ENCODE assay signal across 25 cellular contexts in genomic region chr15:69472575-69472974, GRCh38.
"Had no signal": no experiment of that assay in that cellular context is flagged by ENCODE, and none has a peak within 500 bp of the region (broad histone marks: within the 10 kb centered on the region; RNA-seq: fewer than 3 reads in every experiment).

No MANE protein-coding gene starts in this region.

- ATAC-seq: Panc1, SK-N-SH treated with all-trans-retinoic acid at 6 μM for 48 hours had no signal

- H3K27ac ChIP-seq: brain microvascular endothelial cell, cardiac muscle cell, SJSA1 had no signal

- H3K27me3 ChIP-seq: brain microvascular endothelial cell, cardiac muscle cell, SJSA1 had no signal

- H3K36me3 ChIP-seq: brain microvascular endothelial cell, cardiac muscle cell, SJSA1 had no signal

- H3K27ac Mint-ChIP-seq: activated CD4-positive, alpha-beta memory T cell treated with anti-CD3 and anti-CD28 coated beads for 36 hours; activated CD4-positive, alpha-beta T cell treated with anti-CD3 and anti-CD28 coated beads, Interleukin-2, amount 10 ng/mL, durations not matched to agents 7 days and 5 days; activated naive CD4-positive, alpha-beta T cell treated with anti-CD3 and anti-CD28 coated beads, Interleukin-2, amount 10 ng/mL, durations not matched to agents 7 days and 5 days; activated naive CD8-positive, alpha-beta T cell treated with anti-CD3 and anti-CD28 coated beads for 36 hours; activated T-cell treated with anti-CD3 and anti-CD28 coated beads, Interleukin-2, amount 50 U/mL, for 24 hours had no signal

- H3K4me3 ChIP-seq: cardiac muscle cell, SJSA1 had no signal

- DNase-seq: activated CD4-positive, alpha-beta memory T cell treated with anti-CD3 and anti-CD28 coated beads for 36 hours; activated CD4-positive, alpha-beta T cell treated with anti-CD3 and anti-CD28 coated beads, Interleukin-2, amount 10 ng/mL, durations not matched to agents 7 days and 5 days; activated CD4-positive, CD25-positive, alpha-beta regulatory T cell; activated gamma-delta T cell treated with Interleukin-2 at 50 U/mL for 16 hours; activated naive CD4-positive, alpha-beta T cell treated with anti-CD3 and anti-CD28 coated beads, Interleukin-2, amount 10 ng/mL, durations not matched to agents 7 days and 5 days; activated naive CD8-positive, alpha-beta T cell treated with anti-CD3 and anti-CD28 coated beads for 36 hours; activated T-cell treated with anti-CD3 and anti-CD28 coated beads, Interleukin-2, amount 50 U/mL, for 24 hours; brain microvascular endothelial cell; IMR-90; Kasumi-1; KBM-7; NCI-H1417; NCI-H1930; NCI-H446; NK-92 treated with Interleukin-12 subunit alpha and Interleukin-12 subunit beta, amount 100 ng/mL, for 24 hours; OCI-M1; RPMI8226; SHP77; SW 1271; T-helper 2 cell; T1000 had no signal

- H3K36me3 Mint-ChIP-seq: activated CD4-positive, alpha-beta memory T cell treated with anti-CD3 and anti-CD28 coated beads for 36 hours; activated naive CD4-positive, alpha-beta T cell treated with anti-CD3 and anti-CD28 coated beads, Interleukin-2, amount 10 ng/mL, durations not matched to agents 7 days and 5 days; activated naive CD8-positive, alpha-beta T cell treated with anti-CD3 and anti-CD28 coated beads for 36 hours had no signal

- H3K9me3 ChIP-seq: SJSA1 had no signal

- H3K9me3 Mint-ChIP-seq: activated CD4-positive, alpha-beta memory T cell treated with anti-CD3 and anti-CD28 coated beads for 36 hours; activated CD4-positive, alpha-beta T cell treated with anti-CD3 and anti-CD28 coated beads, Interleukin-2, amount 10 ng/mL, durations not matched to agents 7 days and 5 days; activated naive CD4-positive, alpha-beta T cell treated with anti-CD3 and anti-CD28 coated beads, Interleukin-2, amount 10 ng/mL, durations not matched to agents 7 days and 5 days; activated naive CD8-positive, alpha-beta T cell treated with anti-CD3 and anti-CD28 coated beads for 36 hours; activated T-cell treated with anti-CD3 and anti-CD28 coated beads, Interleukin-2, amount 50 U/mL, for 24 hours had no signal

- H3K4me3 Mint-ChIP-seq: activated CD4-positive, alpha-beta memory T cell treated with anti-CD3 and anti-CD28 coated beads for 36 hours; activated CD4-positive, alpha-beta T cell treated with anti-CD3 and anti-CD28 coated beads, Interleukin-2, amount 10 ng/mL, durations not matched to agents 7 days and 5 days; activated naive CD4-positive, alpha-beta T cell treated with anti-CD3 and anti-CD28 coated beads, Interleukin-2, amount 10 ng/mL, durations not matched to agents 7 days and 5 days; activated naive CD8-positive, alpha-beta T cell treated with anti-CD3 and anti-CD28 coated beads for 36 hours; activated T-cell treated with anti-CD3 and anti-CD28 coated beads, Interleukin-2, amount 50 U/mL, for 24 hours had no signal
